27 cellular contexts compared by ENCODE assay signal in the genomic region with DNA sequence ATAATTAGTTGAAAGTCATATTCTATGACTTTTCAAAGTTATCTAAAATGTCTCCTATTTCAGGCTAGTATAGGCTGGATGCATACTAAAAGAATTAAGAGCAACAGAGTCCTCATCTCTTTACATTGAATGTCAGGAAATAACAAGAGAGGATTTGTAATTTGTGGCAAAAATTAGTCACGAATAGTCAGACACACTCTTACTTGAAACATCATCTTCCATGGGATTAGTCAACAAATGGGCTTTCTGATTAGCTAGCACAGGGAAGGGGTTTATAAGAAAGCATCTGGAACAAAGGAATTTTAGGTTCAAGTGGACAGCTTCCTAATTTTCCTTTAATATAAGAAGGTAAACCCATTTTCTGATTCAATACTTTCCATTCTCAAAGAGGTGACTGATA.
"Had no signal": no experiment of that assay in that cellular context is flagged by ENCODE, and none has a peak within 500 bp of the region (broad histone marks: within the 10 kb centered on the region; RNA-seq: fewer than 3 reads in every experiment).

No MANE protein-coding gene starts in this region.

- H3K4me3 ChIP-seq: adrenal gland, body of pancreas, cardiac muscle cell, colonic mucosa, esophagus muscularis mucosa had no signal

- ATAC-seq: activated CD4-positive, alpha-beta T cell treated with anti-CD3 and anti-CD28 coated beads for 36 hours; activated CD8-positive, alpha-beta memory T cell treated with anti-CD3 and anti-CD28 coated beads, Interleukin-2, amount 10 ng/mL, durations not matched to agents 7 days and 5 days; activated CD8-positive, alpha-beta T cell treated with anti-CD3 and anti-CD28 coated beads, Interleukin-2, amount 10 ng/mL, durations not matched to agents 7 days and 5 days; activated naive CD8-positive, alpha-beta T cell treated with anti-CD3 and anti-CD28 coated beads, Interleukin-2, amount 50 U/mL, for 24 hours; body of pancreas had no signal

- DNase-seq: activated CD4-positive, alpha-beta memory T cell treated with anti-CD3 and anti-CD28 coated beads for 36 hours; activated CD4-positive, alpha-beta T cell treated with anti-CD3 and anti-CD28 coated beads for 36 hours; activated CD4-positive, alpha-beta T cell treated with anti-CD3 and anti-CD28 coated beads, Interleukin-2, amount 10 ng/mL, durations not matched to agents 24 days and 14 days; activated CD4-positive, CD25-positive, alpha-beta regulatory T cell; activated CD4-positive, CD25-positive, alpha-beta regulatory T cell treated with anti-CD3 and anti-CD28 coated beads, Interleukin-2, amount 50 U/mL, for 72 hours; activated CD8-positive, alpha-beta memory T cell treated with anti-CD3 and anti-CD28 coated beads, Interleukin-2, amount 10 ng/mL, durations not matched to agents 7 days and 5 days; activated CD8-positive, alpha-beta memory T cell treated with anti-CD3 and anti-CD28 coated beads, Interleukin-2, amount 50 U/mL, for 4 hours; activated CD8-positive, alpha-beta T cell treated with anti-CD3 and anti-CD28 coated beads, Interleukin-2, amount 10 ng/mL, durations not matched to agents 7 days and 5 days; activated effector memory CD4-positive, alpha-beta T cell treated with anti-CD3 and anti-CD28 coated beads, Interleukin-2, amount 50 U/mL, for 16 hours; activated naive CD4-positive, alpha-beta T cell treated with anti-CD3 and anti-CD28 coated beads for 36 hours; activated naive CD8-positive, alpha-beta T cell treated with anti-CD3 and anti-CD28 coated beads for 36 hours; activated naive CD8-positive, alpha-beta T cell treated with anti-CD3 and anti-CD28 coated beads, Interleukin-2, amount 50 U/mL, for 24 hours; activated T-cell treated with anti-CD3 and anti-CD28 coated beads, Interleukin-2, amount 50 U/mL, for 1 hour; activated T-cell treated with anti-CD3 and anti-CD28 coated beads, Interleukin-2, amount 50 U/mL, for 48 hours; adrenal gland; amygdala; aorta; body of pancreas; central memory CD4-positive, alpha-beta T cell; cerebellar nuclear complex; colonic mucosa; effector CD8-positive, alpha-beta T cell; erythroblast; head of caudate nucleus; T-helper 2 cell had no signal
